ENCODE assay signal across 8 cellular contexts in the genomic region with DNA sequence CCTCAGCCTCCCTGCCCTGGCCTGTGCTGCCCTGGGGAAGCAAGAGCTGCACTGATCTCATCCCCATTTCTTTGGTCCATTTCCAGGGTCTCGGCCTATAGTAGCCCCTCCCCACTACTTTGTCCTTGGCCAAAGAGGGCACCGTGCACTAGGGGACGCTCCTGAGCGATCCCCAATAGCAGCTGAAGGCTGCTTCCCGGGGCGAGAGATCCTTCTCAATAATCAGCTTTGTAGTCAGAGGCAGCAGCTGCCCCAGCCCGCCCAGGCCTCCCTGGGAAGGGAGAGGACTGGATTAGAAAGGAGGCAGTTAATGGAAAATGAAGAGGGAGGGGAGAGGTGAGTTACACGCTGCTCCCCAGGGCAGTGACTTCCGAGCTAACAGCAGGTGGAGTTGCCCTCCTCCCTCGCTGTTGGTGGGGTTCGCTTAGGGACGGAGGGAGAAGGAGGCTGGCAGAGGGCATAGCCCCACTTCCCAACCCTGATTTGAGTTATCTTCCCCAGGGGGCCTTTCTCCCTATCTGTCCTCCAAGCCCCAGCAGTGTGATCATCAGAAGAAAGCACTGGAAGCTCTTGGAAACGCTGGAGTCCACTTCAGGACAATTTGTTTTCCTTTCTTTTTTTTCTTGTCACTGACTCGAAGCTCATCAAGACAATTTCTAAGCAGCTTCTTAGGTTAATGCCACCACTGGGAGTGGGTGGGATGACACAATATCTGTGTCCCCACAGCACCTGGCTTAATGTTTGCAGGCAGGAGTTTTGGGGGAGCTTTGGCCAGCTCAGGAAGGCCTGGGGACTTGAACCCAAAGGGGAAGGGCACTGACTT. TPM values are rescaled to one million over a fixed set of nuclear protein-coding genes. Genes with fewer than 3 reads are reported as not detected.
DNase-seq lines count a peak whose midpoint lies in the region; ATAC-seq and TF ChIP-seq lines count a peak whose summit lies in the region.

No MANE protein-coding gene starts in this region.

- H4K20me1 ChIP-seq in GM23248 (ENCODE audit: insufficient read depth), result peaks cover 7% of the 10 kb centered on the region; the same call in 1 of the 2 replicates

- DNase-seq in GM23248 (no peak), anterior cingulate cortex (lab: John Stamatoyannopoulos, UW) (peak in 39 of 58 donors; percentile 13 to 79 (median 49)), hypothalamus (lab: John Stamatoyannopoulos, UW) (peak in 35 of 51 donors; percentile 20 to 80 (median 59)), skeletal muscle cell (ENCODE audit: low read depth) (no peak), GM20000 (ENCODE audit: low spot score) (no peak), NOMO-1 treated with DMSO at 0.1 percent for 48 hours (lab: John Stamatoyannopoulos, UW; ENCODE audit: unreplicated experiment) (no peak)

- no peaks in the 10 kb centered on the region for H3K9me3 ChIP-seq in GM23248 (ENCODE audit: low read depth)

- TF ChIP-seq CTCF in GM20000 (IDR thresholded peaks at IDR 0.05; ENCODE audit: extremely low read depth, missing control alignments), result no peak

- H3K4me2 ChIP-seq in GM23248 (ENCODE audit: unreplicated experiment), result peak overlapping the region; percentile 95

- H3K79me2 ChIP-seq in GM23248 (ENCODE audit: insufficient read depth), result peaks cover 88% of the 10 kb centered on the region

- ATAC-seq in HG03354 (IDR thresholded peaks at IDR 0.05; ENCODE audit: poor library complexity, severe bottlenecking, unreplicated experiment) (no peak), HG03159 (IDR thresholded peaks at IDR 0.05; ENCODE audit: unreplicated experiment) (no peak)

- H2AFZ ChIP-seq in GM23248, result no peak overlapping the region

- in situ Hi-C loops in GM23248 (cut with MboI), result no loop called here

- 52 to 58% methylated on average over 14 of the region's 14 CpGs for WGBS in GM23248 (ENCODE audit: low coverage in 1 of 2, low lambda C conversion rate in 2 of 2, missing lambda C conversion rate in 2 of 2), 2 experiments

- peaks cover 41% of the 10 kb centered on the region for H3F3A ChIP-seq in GM23248 (ENCODE audit: insufficient read depth)

- peak overlapping the region; percentile 99 for H3K9ac ChIP-seq in GM23248

- no peaks in the 10 kb centered on the region for H3K36me3 ChIP-seq in GM23248 (ENCODE audit: low read depth)

- H3K9me2 ChIP-seq in GM23248 (ENCODE audit: insufficient read depth), result no peaks in the 10 kb centered on the region

- H3K4me1 ChIP-seq in GM23248 (ENCODE audit: insufficient read depth), result peaks cover 29% of the 10 kb centered on the region

- no peaks in the 10 kb centered on the region for H3K27me3 ChIP-seq in GM23248 (replicated peaks; ENCODE audit: insufficient read depth)

- peak overlapping the region; percentile 98 for H3K27ac ChIP-seq in GM23248

- H3K4me3 ChIP-seq in GM23248, result peak overlapping the region; percentile 90
- peak overlapping the region; percentile 76 for H3K4me3 ChIP-seq in skeletal muscle cell (ENCODE audit: low read depth, low read length)

RNA-seq across cellular contexts. Expression of a gene that starts 2.6 kb away (rescaled TPM):
- 483 and 625 TPM in 2 replicates for total RNA-seq in GM23248 (2014; rRNA removed; shearing (Covaris generic))
- 46.8 and 48.0 TPM in 2 replicates for polyA plus RNA-seq in GM23248 (2016; fragmentation: Nextera tagmentation; extraction: Ambion mirVana)

RNA-seq across cellular contexts. Expression of a gene that starts 18.2 kb away (rescaled TPM):
- 19.0 and 33.3 TPM in 2 replicates for total RNA-seq in GM23248 (2014; rRNA removed; shearing (Covaris generic))
- polyA plus RNA-seq in GM23248 (2016; fragmentation: Nextera tagmentation; extraction: Ambion mirVana), result 40.0 and 41.5 TPM in 2 replicates

RNA-seq across cellular contexts. Expression of a gene that starts 18.4 kb away (rescaled TPM):
- 22.5 and 35.6 TPM in 2 replicates for total RNA-seq in GM23248 (2014; rRNA removed; shearing (Covaris generic))
- polyA plus RNA-seq in GM23248 (2016; fragmentation: Nextera tagmentation; extraction: Ambion mirVana), result 49.9 and 54.8 TPM in 2 replicates

RNA-seq across cellular contexts. Expression of a gene that starts 28.9 kb away (rescaled TPM):
- total RNA-seq in GM23248 (2014; rRNA removed; shearing (Covaris generic)), result 147 and 165 TPM in 2 replicates
- 116 and 123 TPM in 2 replicates for polyA plus RNA-seq in GM23248 (2016; fragmentation: Nextera tagmentation; extraction: Ambion mirVana)

RNA-seq across cellular contexts. Expression of a gene that starts 29.7 kb away (rescaled TPM):
- total RNA-seq in GM23248 (2014; rRNA removed; shearing (Covaris generic)), result 29.8 and 30.6 TPM in 2 replicates
- polyA plus RNA-seq in GM23248 (2016; fragmentation: Nextera tagmentation; extraction: Ambion mirVana), result 24.2 TPM in 2 replicates

Comparison
In these comparisons a context has a peak if more than half of its experiments do, and no peak if none do; other contexts are left out.
1. DNase-seq: peak in anterior cingulate cortex (39 of 58) and hypothalamus (35 of 51); none in GM23248 (single experiment), skeletal muscle cell (single experiment), GM20000 (single experiment) and NOMO-1 treated with DMSO at 0.1 percent for 48 hours (single experiment).